ENCODE assay signal across 33 cellular contexts in genomic region chr2:50039445-50039844, GRCh38.
"Had no signal": no experiment of that assay in that cellular context is flagged by ENCODE, and none has a peak within 500 bp of the region (broad histone marks: within the 10 kb centered on the region; RNA-seq: fewer than 3 reads in every experiment).

No MANE protein-coding gene starts in this region.

- H3K4me3 ChIP-seq: adrenal gland, ascending aorta, body of pancreas, breast epithelium had no signal

- H3K27me3 ChIP-seq: adrenal gland, ascending aorta, body of pancreas, brain microvascular endothelial cell, breast epithelium had no signal

- DNase-seq: activated effector memory CD4-positive, alpha-beta T cell treated with anti-CD3 and anti-CD28 coated beads, Interleukin-2, amount 50 U/mL, for 16 hours; activated effector memory CD4-positive, alpha-beta T cell treated with Interleukin-2 at 50 U/mL for 16 hours; activated gamma-delta T cell; activated gamma-delta T cell treated with Interleukin-2 at 50 U/mL for 16 hours; activated naive CD4-positive, alpha-beta T cell; activated naive CD4-positive, alpha-beta T cell treated with anti-CD3 and anti-CD28 coated beads for 36 hours; activated naive CD4-positive, alpha-beta T cell treated with anti-CD3 and anti-CD28 coated beads, Interleukin-2, amount 10 ng/mL, durations not matched to agents 7 days and 5 days; activated naive CD4-positive, alpha-beta T cell treated with anti-CD3 and anti-CD28 coated beads, Interleukin-2, amount 50 U/mL, for 16 hours; activated naive CD4-positive, alpha-beta T cell treated with Interleukin-2 at 50 U/mL for 16 hours; activated naive CD8-positive, alpha-beta T cell treated with anti-CD3 and anti-CD28 coated beads for 36 hours; activated naive CD8-positive, alpha-beta T cell treated with anti-CD3 and anti-CD28 coated beads, Interleukin-2, amount 10 ng/mL, durations not matched to agents 7 days and 5 days; activated naive CD8-positive, alpha-beta T cell treated with anti-CD3 and anti-CD28 coated beads, Interleukin-2, amount 50 U/mL, for 24 hours; activated T-cell treated with anti-CD3 and anti-CD28 coated beads, Interleukin-2, amount 50 U/mL, for 24 hours; activated T-cell treated with anti-CD3 and anti-CD28 coated beads, Interleukin-2, amount 50 U/mL, for 4 hours; activated T-cell treated with anti-CD3 and anti-CD28 coated beads, Interleukin-2, amount 50 U/mL, for 48 hours; activated T-cell treated with anti-CD3 and anti-CD28 coated beads, Interleukin-2, amount 50 U/mL, for 72 hours; adrenal gland; amniotic stem cell; amygdala; anterior cingulate cortex; aorta; body of pancreas; brain microvascular endothelial cell; caudate nucleus; central memory CD4-positive, alpha-beta T cell; cerebellar nuclear complex had no signal

- H3K4me1 ChIP-seq: adrenal gland, ascending aorta, body of pancreas, breast epithelium had no signal

- ATAC-seq: activated naive CD4-positive, alpha-beta T cell treated with anti-CD3 and anti-CD28 coated beads, Interleukin-2, amount 50 U/mL, for 72 hours; activated naive CD8-positive, alpha-beta T cell treated with anti-CD3 and anti-CD28 coated beads, Interleukin-2, amount 50 U/mL, for 24 hours; activated T-cell treated with anti-CD3 and anti-CD28 coated beads, Interleukin-2, amount 50 U/mL, for 4 hours; activated T-cell treated with anti-CD3 and anti-CD28 coated beads, Interleukin-2, amount 50 U/mL, for 72 hours; activated T-helper 17 cell treated with anti-CD3 and anti-CD28 coated beads, Interleukin-2, amount 50 U/mL, for 72 hours; body of pancreas had no signal

- H3K9me3 ChIP-seq: adrenal gland, ascending aorta, body of pancreas had no signal

- H3K27ac ChIP-seq: adrenal gland, ascending aorta, body of pancreas, brain microvascular endothelial cell, breast epithelium had no signal

- FAIRE-seq: astrocyte, bronchial epithelial cell, colon had no signal

- H3K36me3 ChIP-seq: adrenal gland, ascending aorta, brain microvascular endothelial cell, breast epithelium had no signal
